In the genomic region with DNA sequence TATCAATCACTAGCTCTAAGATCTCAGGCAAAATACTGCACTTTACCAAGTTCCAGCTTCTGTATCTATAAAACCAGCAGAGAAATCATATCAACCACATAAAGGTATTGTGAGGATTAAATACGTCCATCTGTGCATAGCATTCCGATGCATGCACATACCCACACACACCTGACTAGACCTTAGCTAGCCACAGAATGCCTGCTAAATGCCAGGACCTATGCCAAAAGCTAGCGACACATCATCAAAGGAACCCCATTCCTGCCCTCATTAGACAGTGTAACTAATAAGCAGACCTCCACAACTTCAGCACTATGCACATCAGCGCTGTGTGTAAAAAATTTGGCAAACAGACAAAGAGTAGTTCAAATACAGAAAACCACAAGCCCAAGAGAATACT, we compare ENCODE assay signal across 24 cellular contexts.
"Had no signal": no experiment of that assay in that cellular context is flagged by ENCODE, and none has a peak within 500 bp of the region (broad histone marks: within the 10 kb centered on the region; RNA-seq: fewer than 3 reads in every experiment).

No MANE protein-coding gene starts in this region.

- H3K27ac Mint-ChIP-seq: naive thymus-derived CD8-positive, alpha-beta T cell; natural killer cell treated with Interleukin-12 subunit alpha and Interleukin-12 subunit beta and Interleukin-15 and Interleukin-18, amount 100 ng/mL, for 72 hours; neural progenitor cell; progenitor cell of endocrine pancreas; stimulated activated effector memory CD8-positive, alpha-beta T cell treated with anti-CD3 and anti-CD28 coated beads, Interleukin-12 subunit alpha, Interleukin-12 subunit beta, amount 100 ng/mL, for 72 hours; stimulated activated naive CD8-positive, alpha-beta T cell treated with anti-CD3 and anti-CD28 coated beads, Interleukin-15, amount 100 ng/mL, for 72 hours had no signal

- H3K27me3 Mint-ChIP-seq: naive thymus-derived CD8-positive, alpha-beta T cell; natural killer cell treated with Interleukin-12 subunit alpha and Interleukin-12 subunit beta and Interleukin-15 and Interleukin-18, amount 100 ng/mL, for 72 hours; progenitor cell of endocrine pancreas; stimulated activated naive CD8-positive, alpha-beta T cell treated with anti-CD3 and anti-CD28 coated beads, Interleukin-15, amount 100 ng/mL, for 72 hours had no signal

- H3K36me3 Mint-ChIP-seq: natural killer cell treated with Interleukin-12 subunit alpha and Interleukin-12 subunit beta and Interleukin-15 and Interleukin-18, amount 100 ng/mL, for 72 hours; neural progenitor cell; stimulated activated effector memory CD8-positive, alpha-beta T cell treated with anti-CD3 and anti-CD28 coated beads, Interleukin-12 subunit alpha, Interleukin-12 subunit beta, amount 100 ng/mL, for 72 hours had no signal

- ATAC-seq: naive thymus-derived CD8-positive, alpha-beta T cell; natural killer cell treated with Interleukin-12 subunit alpha and Interleukin-12 subunit beta and Interleukin-15 and Interleukin-18, amount 100 ng/mL, for 72 hours; psoas muscle; right cardiac atrium; stimulated activated effector memory CD8-positive, alpha-beta T cell treated with anti-CD3 and anti-CD28 coated beads, Interleukin-12 subunit alpha, Interleukin-12 subunit beta, amount 100 ng/mL, for 72 hours; stimulated activated naive CD8-positive, alpha-beta T cell treated with anti-CD3 and anti-CD28 coated beads, Interleukin-15, amount 100 ng/mL, for 72 hours; stimulated activated naive CD8-positive, alpha-beta T cell treated with anti-CD3 and anti-CD28 coated beads, Interleukin-15, Interleukin-2, amounts not matched to agents 100 U/mL and 50 U/mL, for 24 hours had no signal

- H3K9me3 Mint-ChIP-seq: naive thymus-derived CD8-positive, alpha-beta T cell; natural killer cell treated with Interleukin-12 subunit alpha and Interleukin-12 subunit beta and Interleukin-15 and Interleukin-18, amount 100 ng/mL, for 72 hours; neural progenitor cell; stimulated activated effector memory CD8-positive, alpha-beta T cell treated with anti-CD3 and anti-CD28 coated beads, Interleukin-12 subunit alpha, Interleukin-12 subunit beta, amount 100 ng/mL, for 72 hours; stimulated activated naive CD8-positive, alpha-beta T cell treated with anti-CD3 and anti-CD28 coated beads, Interleukin-15, amount 100 ng/mL, for 72 hours had no signal

- DNase-seq: naive thymus-derived CD8-positive, alpha-beta T cell; occipital lobe; ovary; psoas muscle; right cardiac atrium; right lobe of liver; sigmoid colon; small intestine; stimulated activated CD4-positive, alpha-beta T cell treated with anti-CD3 and anti-CD28 coated beads, Interleukin-15, amount 100 ng/mL, for 24 hours; stimulated activated CD4-positive, alpha-beta T cell treated with anti-CD3 and anti-CD28 coated beads, Interleukin-2, amount 100 ng/mL, for 24 hours; stimulated activated CD4-positive, alpha-beta T cell treated with anti-CD3 and anti-CD28 coated beads, Interleukin-2, amount 100 ng/mL, for 48 hours; stimulated activated CD4-positive, alpha-beta T cell treated with anti-CD3 and anti-CD28 coated beads, Interleukin-4, amount 100 ng/mL, for 24 hours; stimulated activated naive CD4-positive, alpha-beta T cell; stimulated activated naive CD8-positive, alpha-beta T cell treated with anti-CD3 and anti-CD28 coated beads, Interleukin-15, amount 100 ng/mL, for 72 hours; stimulated activated naive CD8-positive, alpha-beta T cell treated with anti-CD3 and anti-CD28 coated beads, Interleukin-15, Interleukin-2, amounts not matched to agents 100 U/mL and 50 U/mL, for 24 hours; substantia nigra; testis; tibial artery; transverse colon; upper lobe of left lung had no signal

- H3K4me1 Mint-ChIP-seq: stimulated activated effector memory CD8-positive, alpha-beta T cell treated with anti-CD3 and anti-CD28 coated beads, Interleukin-12 subunit alpha, Interleukin-12 subunit beta, amount 100 ng/mL, for 72 hours; stimulated activated naive CD8-positive, alpha-beta T cell treated with anti-CD3 and anti-CD28 coated beads, Interleukin-15, amount 100 ng/mL, for 72 hours had no signal

- H3K4me3 Mint-ChIP-seq: naive thymus-derived CD8-positive, alpha-beta T cell; natural killer cell treated with Interleukin-12 subunit alpha and Interleukin-12 subunit beta and Interleukin-15 and Interleukin-18, amount 100 ng/mL, for 72 hours; neural progenitor cell; stimulated activated effector memory CD8-positive, alpha-beta T cell treated with anti-CD3 and anti-CD28 coated beads, Interleukin-12 subunit alpha, Interleukin-12 subunit beta, amount 100 ng/mL, for 72 hours; stimulated activated naive CD8-positive, alpha-beta T cell treated with anti-CD3 and anti-CD28 coated beads, Interleukin-15, amount 100 ng/mL, for 72 hours had no signal
